Comparison of ENCODE assay signal across 1 cellular context in the genomic region with DNA sequence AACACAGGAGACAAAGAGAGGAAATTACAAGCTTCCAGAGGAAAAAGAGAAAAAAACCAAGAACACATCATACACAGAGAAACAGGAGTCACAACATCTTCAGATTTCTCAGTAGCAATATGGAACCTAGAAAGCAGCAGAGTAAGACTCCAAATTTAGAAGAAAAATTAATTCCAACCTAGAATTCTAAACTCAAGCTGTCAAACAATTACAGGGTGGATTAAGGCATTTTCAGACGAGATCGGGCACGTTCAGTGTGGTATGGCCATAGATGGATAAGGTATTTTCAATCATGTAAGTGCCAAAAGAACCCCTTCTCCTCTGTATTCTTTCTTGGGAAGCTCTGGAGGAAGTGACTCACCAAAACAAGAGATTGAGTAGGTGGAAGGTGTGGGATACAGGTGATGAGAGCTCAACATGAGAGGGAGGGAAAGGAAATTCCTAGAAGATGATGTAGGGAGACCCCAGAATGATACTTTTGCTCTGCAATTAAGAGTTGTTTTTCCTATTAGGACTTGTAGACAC.
TF ChIP-seq lines count a peak whose summit lies in the region.

No MANE protein-coding gene starts in this region.

TF ChIP-seq in HCT116, 20 proteins besides CTCF, POLR2A, EP300 and RAD21:
- TF ChIP-seq EGR1 (IDR thresholded peaks at IDR 0.05; ENCODE audit: low read depth): peak; percentile 36; the same call in 1 of the 2 replicates
- TF ChIP-seq EZH2phosphoT487 (IDR thresholded peaks at IDR 0.05; ENCODE audit: borderline replicate concordance): no peak
- peak; percentile 27; the same call in 1 of the 2 replicates for TF ChIP-seq FOSL1 (IDR thresholded peaks at IDR 0.05; ENCODE audit: low read depth)
- no peak for TF ChIP-seq CBX3 (IDR thresholded peaks at IDR 0.05; ENCODE audit: low read depth)
- no peak for TF ChIP-seq YY1 (IDR thresholded peaks at IDR 0.05; ENCODE audit: extremely low read depth, insufficient replicate concordance, low read depth, low read length)
- TF ChIP-seq, protein P1, sequence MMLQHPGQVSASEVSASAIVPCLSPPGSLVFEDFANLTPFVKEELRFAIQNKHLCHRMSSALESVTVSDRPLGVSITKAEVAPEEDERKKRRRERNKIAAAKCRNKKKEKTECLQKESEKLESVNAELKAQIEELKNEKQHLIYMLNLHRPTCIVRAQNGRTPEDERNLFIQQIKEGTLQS (IDR thresholded peaks at IDR 0.05): no peak
